In genomic region chr1:148254611-148255429, GRCh38 we compare ENCODE assay signal across 8 cellular contexts.
DNase-seq lines count a peak whose midpoint lies in the region; ATAC-seq and TF ChIP-seq lines count a peak whose summit lies in the region.
"Not testable (repeated sequence)": the region's sequence is repeated elsewhere in the genome, so short reads cannot be mapped to it uniquely, and the experiment has no call there.

No MANE protein-coding gene starts in this region.

- not testable (repeated sequence) for H3K27ac ChIP-seq in WERI-Rb-1

- H3K4me3 ChIP-seq in H7 (ENCODE audit: insufficient read depth, low read depth, low read length); WERI-Rb-1 (ENCODE audit: low read depth, low read length); fibroblast of pulmonary artery (replicated peaks; ENCODE audit: low read depth, low read length): not testable (repeated sequence)

- peak; percentile 68 for ATAC-seq in activated naive CD8-positive, alpha-beta T cell treated with anti-CD3 and anti-CD28 coated beads, Interleukin-2, amount 50 U/mL, for 24 hours

- DNase-seq in COLO829 (ENCODE audit: low spot score) (peak; percentile 30), H7 (peak; percentile 50), NCI-H446 treated with DMSO at 0.1 percent for 48 hours (lab: John Stamatoyannopoulos, UW) (peak; percentile 33), WERI-Rb-1 (peak; percentile 79), fibroblast of pulmonary artery (ENCODE audit: low read depth) (peak; percentile 13), midbrain (lab: John Stamatoyannopoulos, UW) (peak; percentile 6), superior temporal gyrus (ENCODE audit: extremely low spot score) (peak; percentile 33)
- DNase-seq in activated naive CD8-positive, alpha-beta T cell treated with anti-CD3 and anti-CD28 coated beads, Interleukin-2, amount 50 U/mL, for 24 hours: peak; percentile 18

- not testable (repeated sequence) for H3K27me3 Mint-ChIP-seq in activated naive CD8-positive, alpha-beta T cell treated with anti-CD3 and anti-CD28 coated beads, Interleukin-2, amount 50 U/mL, for 24 hours

- H3K4me1 Mint-ChIP-seq in activated naive CD8-positive, alpha-beta T cell treated with anti-CD3 and anti-CD28 coated beads, Interleukin-2, amount 50 U/mL, for 24 hours: not testable (repeated sequence)

- H3K9me3 ChIP-seq in WERI-Rb-1 (ENCODE audit: severe bottlenecking): not testable (repeated sequence)

- H3K36me3 ChIP-seq in H7 (replicated peaks; ENCODE audit: control insufficient read depth, insufficient read depth, low read length); WERI-Rb-1: not testable (repeated sequence)

- H3K27ac Mint-ChIP-seq in activated naive CD8-positive, alpha-beta T cell treated with anti-CD3 and anti-CD28 coated beads, Interleukin-2, amount 50 U/mL, for 24 hours: not testable (repeated sequence)

- not testable (repeated sequence) for H3K9me3 Mint-ChIP-seq in activated naive CD8-positive, alpha-beta T cell treated with anti-CD3 and anti-CD28 coated beads, Interleukin-2, amount 50 U/mL, for 24 hours

- H3K36me3 Mint-ChIP-seq in activated naive CD8-positive, alpha-beta T cell treated with anti-CD3 and anti-CD28 coated beads, Interleukin-2, amount 50 U/mL, for 24 hours (ENCODE audit: low read depth): not testable (repeated sequence)

- H3K27me3 ChIP-seq in H7 (ENCODE audit: control insufficient read depth, insufficient read depth, low read length); WERI-Rb-1 (ENCODE audit: insufficient read depth, low read depth, severe bottlenecking): not testable (repeated sequence)

- TF ChIP-seq CTCF in WERI-Rb-1 (IDR thresholded peaks at IDR 0.05; ENCODE audit: low read depth, low read length) (peak; percentile 86), fibroblast of pulmonary artery (IDR thresholded peaks at IDR 0.05; ENCODE audit: low read length, missing control alignments) (peak; percentile 59)

- H3K4me3 Mint-ChIP-seq in activated naive CD8-positive, alpha-beta T cell treated with anti-CD3 and anti-CD28 coated beads, Interleukin-2, amount 50 U/mL, for 24 hours: not testable (repeated sequence)

Comparison
In these comparisons a context has a peak if more than half of its experiments do, and no peak if none do; other contexts are left out.
1. DNase-seq: peak in every context shown above with its lines; median percentile 79 in WERI-Rb-1; 50 in H7; 33 in NCI-H446 treated with DMSO at 0.1 percent for 48 hours; 33 in superior temporal gyrus; 30 in COLO829; 18 in activated naive CD8-positive, alpha-beta T cell treated with anti-CD3 and anti-CD28 coated beads, Interleukin-2, amount 50 U/mL, for 24 hours; 13 in fibroblast of pulmonary artery; 6 in midbrain.